25 cellular contexts compared by ENCODE assay signal in genomic region chr12:5987573-5987972, GRCh38. TPM values are rescaled to one million over a fixed set of nuclear protein-coding genes. Genes with fewer than 3 reads are reported as not detected.
"Had no signal": no experiment of that assay in that cellular context is flagged by ENCODE, and none has a peak within 500 bp of the region (broad histone marks: within the 10 kb centered on the region; RNA-seq: fewer than 3 reads in every experiment).

No MANE protein-coding gene starts in this region.

- H3K4me3 ChIP-seq: coronary artery, dorsolateral prefrontal cortex, esophagus squamous epithelium, gastrocnemius medialis, heart right ventricle, lower lobe of right lung, mucosa of descending colon had no signal

- H3K9me3 Mint-ChIP-seq: immature natural killer cell, mesothelial cell of epicardium had no signal

- ATAC-seq: esophagus mucosa, left colon, left lobe of liver, left ventricle myocardium superior, lower lobe of right lung, mucosa of descending colon had no signal

- H3K4me1 ChIP-seq: lower lobe of right lung had no signal

- H3K36me3 Mint-ChIP-seq: immature natural killer cell, mesothelial cell of epicardium had no signal

- DNase-seq: dermis blood vessel endothelial cell; dorsolateral prefrontal cortex; effector CD4-positive, alpha-beta T cell; effector memory CD4-positive, alpha-beta T cell; erythroblast; esophagus squamous epithelium; foreskin fibroblast; foreskin melanocyte; gastrocnemius medialis; glutamatergic neuron; heart right ventricle; hippocampal formation; immature natural killer cell; kidney; kidney glomerular epithelial cell; left colon; left ventricle myocardium superior; lower lobe of right lung; mesenchymal stem cell; mucosa of descending colon had no signal

- H3K27me3 ChIP-seq: esophagus squamous epithelium, gastrocnemius medialis had no signal

- H3K27ac ChIP-seq: coronary artery, dorsolateral prefrontal cortex, epithelial cell of prostate, esophagus squamous epithelium, gastrocnemius medialis, heart right ventricle, lower lobe of right lung had no signal

- H3K9me3 ChIP-seq: esophagus squamous epithelium, gastrocnemius medialis, heart right ventricle, lower lobe of right lung, mucosa of descending colon had no signal

- H3K4me1 Mint-ChIP-seq: immature natural killer cell had no signal

- H3K4me3 Mint-ChIP-seq: immature natural killer cell, mesothelial cell of epicardium had no signal

- H3K27ac Mint-ChIP-seq: immature natural killer cell, mesothelial cell of epicardium had no signal

RNA-seq across cellular contexts. Expression of gene ANO2, which starts 42.5 kb away (rescaled TPM):
- polyA plus RNA-seq: immature natural killer cell had no signal
